Comparison of ENCODE assay signal across 15 cellular contexts in genomic region chr6:132931937-132932336, GRCh38.
A peak's percentile ranks its signal among the peaks of the same experiment; 100 is the strongest.
DNase-seq lines count a peak whose midpoint lies in the region; ATAC-seq and TF ChIP-seq lines count a peak whose summit lies in the region.
"Had no signal": no experiment of that assay in that cellular context is flagged by ENCODE, and none has a peak within 500 bp of the region (broad histone marks: within the 10 kb centered on the region; RNA-seq: fewer than 3 reads in every experiment).

No MANE protein-coding gene starts in this region.

- ATAC-seq in CD4-positive, alpha-beta T cell (ENCODE audit: poor library complexity), result no peak
- no peak for ATAC-seq in aorta (ENCODE audit: low FRiP score)
- ATAC-seq: activated CD8-positive, alpha-beta T cell treated with anti-CD3 and anti-CD28 coated beads, Interleukin-2, amount 10 ng/mL, durations not matched to agents 7 days and 5 days; esophagus mucosa had no signal

- H3K27me3 Mint-ChIP-seq in CD4-positive, alpha-beta T cell, result peaks cover 46% of the 10 kb centered on the region

- no peaks in the 10 kb centered on the region for H3K36me3 Mint-ChIP-seq in CD4-positive, alpha-beta T cell (ENCODE audit: low read depth)

- H3K4me3 Mint-ChIP-seq in CD4-positive, alpha-beta T cell, result no peak overlapping the region
- H3K4me3 Mint-ChIP-seq: activated CD8-positive, alpha-beta T cell treated with anti-CD3 and anti-CD28 coated beads, Interleukin-2, amount 10 ng/mL, durations not matched to agents 7 days and 5 days had no signal

- POLR2A ChIA-PET in CD4-positive, alpha-beta T cell (lab: Charles Lee), result no interaction called here

- H3K4me3 ChIP-seq in fibroblast of lung (replicated peaks in 1 of 4; ENCODE audit: control extremely low read depth in 1 of 4, insufficient read depth in 1 of 4, low read depth in 3 of 4, low read length in 4 of 4), result no peak overlapping the region
- no peak overlapping the region for H3K4me3 ChIP-seq in prostate gland
- H3K4me3 ChIP-seq in aorta (ENCODE audit: low read length in 2 of 2), result no peak overlapping the region
- H3K4me3 ChIP-seq: left ventricle myocardium inferior, right atrium auricular region, SK-N-MC had no signal

- intact Hi-C loops in prostate gland (cut with DNase I), result no loop called here
- intact Hi-C loops in CD4-positive, alpha-beta T cell (cut with DNase I, micrococcal nuclease), result no loop called here
- intact Hi-C loops in aorta (cut with DNase I), result no loop called here

- no peaks in the 10 kb centered on the region for H3K79me2 ChIP-seq in fibroblast of lung (ENCODE audit: control insufficient read depth, insufficient read depth, low read length)

- H4K20me1 ChIP-seq in fibroblast of lung (ENCODE audit: control insufficient read depth, extremely low read depth, insufficient read depth, low read length), result no peaks in the 10 kb centered on the region

- H3K4me1 ChIP-seq in fibroblast of lung (ENCODE audit: control insufficient read depth, extremely low read depth, insufficient read depth, low read length) (no peaks in the 10 kb centered on the region), prostate gland (replicated peaks) (peaks cover 4% of the 10 kb centered on the region), aorta (ENCODE audit: control insufficient read depth in 1 of 2, insufficient read depth in 2 of 2, low read length in 2 of 2) (no peaks in the 10 kb centered on the region)
- H3K4me1 ChIP-seq: left ventricle myocardium inferior, right atrium auricular region had no signal

- H3K27ac ChIP-seq in fibroblast of lung (ENCODE audit: insufficient read depth, low read length) (no peak overlapping the region), prostate gland (peak overlapping the region; percentile 5 to 9), aorta (ENCODE audit: low read depth in 1 of 2, low read length in 2 of 2) (no peak overlapping the region)
- H3K27ac ChIP-seq in CD4-positive, alpha-beta T cell (ENCODE audit: low read depth, low read length), result no peak overlapping the region
- H3K27ac ChIP-seq: left ventricle myocardium inferior, right atrium auricular region, SK-N-MC had no signal

- H2AFZ ChIP-seq in fibroblast of lung (ENCODE audit: low read length), result no peak overlapping the region

- H3K4me2 ChIP-seq in fibroblast of lung (ENCODE audit: extremely low read depth, insufficient read depth, low read length), result no peak overlapping the region

- TF ChIP-seq POLR2A in prostate gland (IDR thresholded peaks at IDR 0.05), result no peak

- CTCF ChIA-PET in CD4-positive, alpha-beta T cell (lab: Charles Lee), result no interaction called here

- H3K4me1 Mint-ChIP-seq in CD4-positive, alpha-beta T cell (ENCODE audit: low read depth), result no peaks in the 10 kb centered on the region

- H3K36me3 ChIP-seq in fibroblast of lung (ENCODE audit: control insufficient read depth, insufficient read depth, low read length), result no peaks in the 10 kb centered on the region
- no peaks in the 10 kb centered on the region for H3K36me3 ChIP-seq in prostate gland
- no peaks in the 10 kb centered on the region for H3K36me3 ChIP-seq in aorta (ENCODE audit: control insufficient read depth in 1 of 2, insufficient read depth in 2 of 2, low read length in 1 of 2)
- H3K36me3 ChIP-seq: left ventricle myocardium inferior, right atrium auricular region had no signal

- H3K27me3 ChIP-seq in fibroblast of lung (ENCODE audit: control insufficient read depth, insufficient read depth, low read length), result peaks cover 2% of the 10 kb centered on the region
- no peaks in the 10 kb centered on the region for H3K27me3 ChIP-seq in prostate gland (replicated peaks; ENCODE audit: insufficient read depth)
- H3K27me3 ChIP-seq in CD4-positive, alpha-beta T cell (ENCODE audit: control insufficient read depth, insufficient read depth, low read length), result peaks cover 29% of the 10 kb centered on the region
- peaks cover 0 to 2% of the 10 kb centered on the region in 2 donors for H3K27me3 ChIP-seq in aorta (ENCODE audit: control insufficient read depth in 1 of 2, insufficient read depth in 2 of 2, low read length in 1 of 2)
- H3K27me3 ChIP-seq: right atrium auricular region had no signal

- H3K9me3 ChIP-seq in fibroblast of lung (ENCODE audit: control insufficient read depth, insufficient read depth, low read depth, low read length), result no peaks in the 10 kb centered on the region
- no peaks in the 10 kb centered on the region for H3K9me3 ChIP-seq in prostate gland
- H3K9me3 ChIP-seq in CD4-positive, alpha-beta T cell (ENCODE audit: control insufficient read depth, low read length), result no peaks in the 10 kb centered on the region
- no peaks in the 10 kb centered on the region for H3K9me3 ChIP-seq in aorta (ENCODE audit: control insufficient read depth, low read length)
- H3K9me3 ChIP-seq: left ventricle myocardium inferior, right atrium auricular region had no signal

- peak; percentile 65 for DNase-seq in ELR (ENCODE audit: low read depth)
- peak; percentile 48 for DNase-seq in NCI-H526 treated with DMSO at 0.1 percent for 48 hours (lab: John Stamatoyannopoulos, UW)
- DNase-seq in fibroblast of lung (ENCODE audit: low read depth in 2 of 2), result peak; percentile 84 to 92
- peak; percentile 49 for DNase-seq in prostate gland (ENCODE audit: low spot score)
- DNase-seq in CD4-positive, alpha-beta T cell, result no peak
- DNase-seq in SIG-M5 treated with dmso at 0.1 percent for 504 hours (lab: John Stamatoyannopoulos, UW; ENCODE audit: unreplicated experiment), result no peak
- DNase-seq in activated naive CD4-positive, alpha-beta T cell treated with anti-CD3 and anti-CD28 coated beads, Interleukin-2, amount 50 U/mL, for 16 hours, result no peak
- DNase-seq in aorta, result no peak
- DNase-seq: activated CD8-positive, alpha-beta T cell treated with anti-CD3 and anti-CD28 coated beads, Interleukin-2, amount 10 ng/mL, durations not matched to agents 7 days and 5 days; amniotic stem cell; left ventricle myocardium inferior; NCI-H446 had no signal

- H3K9me3 Mint-ChIP-seq in CD4-positive, alpha-beta T cell, result no peaks in the 10 kb centered on the region

- no peak overlapping the region for H3K9ac ChIP-seq in fibroblast of lung (ENCODE audit: insufficient read depth, low read length)

- no peak overlapping the region for H3K27ac Mint-ChIP-seq in CD4-positive, alpha-beta T cell
- H3K27ac Mint-ChIP-seq: activated CD8-positive, alpha-beta T cell treated with anti-CD3 and anti-CD28 coated beads, Interleukin-2, amount 10 ng/mL, durations not matched to agents 7 days and 5 days had no signal

- 7% methylated on average over 2 of the region's 2 CpGs for WGBS in prostate gland
- WGBS in aorta, 2 donors, result 45 to 51% methylated on average over 2 of the region's 2 CpGs

- TF ChIP-seq CTCF in fibroblast of lung (conservative IDR thresholded peaks at IDR 0.05 in 1 of 2, IDR thresholded peaks at IDR 0.05 in 1 of 2; ENCODE audit: low read depth in 1 of 2, low read length in 2 of 2), result no peak
- no peak for TF ChIP-seq CTCF in prostate gland (IDR thresholded peaks at IDR 0.05)
- no peak for TF ChIP-seq CTCF in CD4-positive, alpha-beta T cell (IDR thresholded peaks at IDR 0.05)

Comparison
In these comparisons a context has a peak if more than half of its experiments do, and no peak if none do; other contexts are left out.
1. DNase-seq: peak in ELR (single experiment), NCI-H526 treated with DMSO at 0.1 percent for 48 hours (single experiment), fibroblast of lung (2 of 2) and prostate gland (single experiment); none in CD4-positive, alpha-beta T cell (0 of 10), SIG-M5 treated with dmso at 0.1 percent for 504 hours (single experiment), activated naive CD4-positive, alpha-beta T cell treated with anti-CD3 and anti-CD28 coated beads, Interleukin-2, amount 50 U/mL, for 16 hours (single experiment) and aorta (0 of 2).
2. H3K27ac ChIP-seq: peak in prostate gland (2 of 2); none in fibroblast of lung (single experiment), CD4-positive, alpha-beta T cell (single experiment) and aorta (0 of 2).